8 cellular contexts compared by ENCODE assay signal in genomic region chr6:42727627-42728026, GRCh38. TPM values are rescaled to one million over a fixed set of nuclear protein-coding genes. Genes with fewer than 3 reads are reported as not detected.
DNase-seq lines count a peak whose midpoint lies in the region; ATAC-seq, FAIRE-seq and TF ChIP-seq lines count a peak whose summit lies in the region.

No MANE protein-coding gene starts in this region.

- peak overlapping the region; percentile 72 for H3K27ac ChIP-seq in caudate nucleus (ENCODE audit: low read depth, low read length)
- H3K27ac ChIP-seq in tibial nerve: peak overlapping the region in 2 of 4 donors; percentile 81 to 87

- no peak for DNase-seq in activated T-cell treated with anti-CD3 and anti-CD28 coated beads, Interleukin-2, amount 50 U/mL, for 24 hours
- no peak for DNase-seq in activated T-cell treated with anti-CD3 and anti-CD28 coated beads, Interleukin-2, amount 50 U/mL, for 1 hour
- DNase-seq in caudate nucleus (lab: John Stamatoyannopoulos, UW) (no peak), mucosa of descending colon (peak in 2 of 3 donors; percentile 11 to 40), tibial nerve (ENCODE audit: low spot score in 2 of 2) (no peak), D721Med (ENCODE audit: insufficient read length, low spot score) (no peak), GM12892 (ENCODE audit: insufficient read length) (no peak)

- no peaks in the 10 kb centered on the region for H3K36me3 Mint-ChIP-seq in activated T-cell treated with anti-CD3 and anti-CD28 coated beads, Interleukin-2, amount 50 U/mL, for 24 hours (ENCODE audit: low read depth)

- H3K27me3 Mint-ChIP-seq in activated T-cell treated with anti-CD3 and anti-CD28 coated beads, Interleukin-2, amount 50 U/mL, for 24 hours: no peaks in the 10 kb centered on the region

- no peak for TF ChIP-seq EP300 in tibial nerve (IDR thresholded peaks at IDR 0.05)

- peak overlapping the region; percentile 94 for H3K27ac Mint-ChIP-seq in activated T-cell treated with anti-CD3 and anti-CD28 coated beads, Interleukin-2, amount 50 U/mL, for 24 hours

- H3K27me3 ChIP-seq in tibial nerve: no peaks in the 10 kb centered on the region

- TF ChIP-seq CTCF in mucosa of descending colon (IDR thresholded peaks at IDR 0.05) (no peak), tibial nerve (IDR thresholded peaks at IDR 0.05) (no peak), D721Med (IDR thresholded peaks at IDR 0.05; ENCODE audit: insufficient read depth, missing control alignments) (no peak)

- intact Hi-C loops in mucosa of descending colon (cut with DNase I, micrococcal nuclease): loop anchor here (5.0 to 10.0 kb wide), 2 partner anchors 63 to 65 kb away; no protein-coding TSS in a partner anchor

- H3K36me3 ChIP-seq in mucosa of descending colon (ENCODE audit: low read depth): no peaks in the 10 kb centered on the region
- peaks cover 0 to under 1% (median 0%) of the 10 kb centered on the region in 3 donors for H3K36me3 ChIP-seq in tibial nerve

- H3K9me3 ChIP-seq in mucosa of descending colon (no peaks in the 10 kb centered on the region), tibial nerve (no peaks in the 10 kb centered on the region)

- no peak for FAIRE-seq in D721Med (lab: Jason Lieb, UNC)
- no peak for FAIRE-seq in GM12892 (lab: Jason Lieb, UNC)

- ATAC-seq in mucosa of descending colon (no peak), GM19351 (IDR thresholded peaks at IDR 0.05; ENCODE audit: unreplicated experiment) (no peak)

- no peak overlapping the region for H3K4me3 Mint-ChIP-seq in activated T-cell treated with anti-CD3 and anti-CD28 coated beads, Interleukin-2, amount 50 U/mL, for 24 hours

- no peaks in the 10 kb centered on the region for H3K4me1 ChIP-seq in mucosa of descending colon (ENCODE audit: low read depth)
- H3K4me1 ChIP-seq in tibial nerve: peaks cover 0 to 15% (median 8%) of the 10 kb centered on the region in 4 donors

- 74 to 79% methylated on average over 22 of the region's 22 CpGs for WGBS in tibial nerve, 2 donors

- no peaks in the 10 kb centered on the region for H3K9me3 Mint-ChIP-seq in activated T-cell treated with anti-CD3 and anti-CD28 coated beads, Interleukin-2, amount 50 U/mL, for 24 hours

- no peak overlapping the region for H3K4me3 ChIP-seq in mucosa of descending colon
- peak overlapping the region in 3 of 4 donors; percentile 28 to 64 (median 53) for H3K4me3 ChIP-seq in tibial nerve

- H3K4me1 Mint-ChIP-seq in activated T-cell treated with anti-CD3 and anti-CD28 coated beads, Interleukin-2, amount 50 U/mL, for 24 hours (ENCODE audit: low read depth): peaks cover 22% of the 10 kb centered on the region

- TF ChIP-seq POLR2A in tibial nerve (IDR thresholded peaks at IDR 0.05): no peak
- TF ChIP-seq POLR2A in GM12892 (IDR thresholded peaks at IDR 0.05; ENCODE audit: low read depth, low read length): no peak

RNA-seq across cellular contexts. Expression of gene PRPH2, which starts 5.2 kb away (rescaled TPM):
- total RNA-seq in mucosa of descending colon: 1 to 10 TPM in 1 of 3 donors, under 1 TPM in 2; 0.38 to 3.5 (median 0.72) TPM
- total RNA-seq in tibial nerve: 1 to 10 TPM in 2 of 4 donors, under 1 TPM in 1, not detected in 1; 0.22 to 1.5 (median 1.2) TPM
- not detected for polyA plus RNA-seq in GM12892 (2012; ENCODE audit: missing spikeins)

RNA-seq across cellular contexts. Expression of gene TBCC, which starts 18.3 kb away (rescaled TPM):
- 10 to 100 TPM; 22.6 to 35.3 (median 26.6) TPM for total RNA-seq in mucosa of descending colon
- 10 to 100 TPM; 20.7 to 29.4 (median 25.4) TPM for total RNA-seq in tibial nerve
- 14.1 TPM for polyA plus RNA-seq in GM12892 (2012; ENCODE audit: missing spikeins)

RNA-seq across cellular contexts. Expression of gene BICRAL, which starts 54.2 kb away (rescaled TPM):
- total RNA-seq in mucosa of descending colon: 10 to 100 TPM; 18.3 to 26.2 (median 23.4) TPM
- 10 to 100 TPM; 17.1 to 25.1 (median 23.2) TPM for total RNA-seq in tibial nerve
- polyA plus RNA-seq in GM12892 (2012; ENCODE audit: missing spikeins): 7.1 TPM

Comparison
In these comparisons a context has a peak if more than half of its experiments do, and no peak if none do; other contexts are left out.
1. DNase-seq: peak in mucosa of descending colon (2 of 3); none in activated T-cell treated with anti-CD3 and anti-CD28 coated beads, Interleukin-2, amount 50 U/mL, for 24 hours (single experiment), activated T-cell treated with anti-CD3 and anti-CD28 coated beads, Interleukin-2, amount 50 U/mL, for 1 hour (single experiment), caudate nucleus (0 of 61), tibial nerve (0 of 2), D721Med (single experiment) and GM12892 (single experiment).